ENCODE assay signal across 1 cellular context in genomic region chr16:73069581-73070262, GRCh38.
TF ChIP-seq lines count a peak whose summit lies in the region.

No MANE protein-coding gene starts in this region.

TF ChIP-seq in HCT116, 20 proteins besides CTCF, POLR2A, EP300 and RAD21 (continued from another document):
- no peak for TF ChIP-seq ZBTB33 (IDR thresholded peaks at IDR 0.05; ENCODE audit: extremely low read depth, insufficient replicate concordance, low read length)
- TF ChIP-seq ATF3 (IDR thresholded peaks at IDR 0.05): no peak
